7 cellular contexts compared by ENCODE assay signal in the genomic region with DNA sequence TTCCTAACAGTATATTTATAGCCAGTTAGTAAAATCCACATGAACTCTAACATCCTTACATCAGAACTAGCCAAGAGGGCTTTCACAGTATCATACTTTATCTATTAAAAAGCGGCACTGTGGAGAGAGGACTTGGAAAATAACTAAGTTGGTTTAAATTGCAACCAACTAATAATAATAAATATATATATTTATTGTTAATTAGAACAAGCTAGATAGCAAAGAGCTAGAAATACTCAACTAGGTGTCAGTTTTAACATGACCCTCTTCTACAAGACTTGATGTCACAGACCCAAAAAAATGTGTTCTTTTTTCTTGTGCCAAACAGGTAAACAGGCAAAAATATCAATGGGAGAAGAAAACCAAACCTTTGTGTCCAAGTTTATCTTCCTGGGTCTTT. TPM values are rescaled to one million over a fixed set of nuclear protein-coding genes. Genes with fewer than 3 reads are reported as not detected.
"Had no signal": no experiment of that assay in that cellular context is flagged by ENCODE, and none has a peak within 500 bp of the region (broad histone marks: within the 10 kb centered on the region; RNA-seq: fewer than 3 reads in every experiment).

Gene OR2D3, plus strand, starts transcription at position 301 of the 400 bp plus-strand sequence. Its CDS starts 0 bp downstream, at position 301.

- H3K36me3 Mint-ChIP-seq: IgD-negative memory B cell had no signal

- H3K4me3 ChIP-seq: K562 had no signal

- DNase-seq: IMR-90 had no signal

- ATAC-seq: HepG2, K562 had no signal

- H3K27ac Mint-ChIP-seq: IgD-negative memory B cell had no signal

- H3K27ac ChIP-seq: HL-60 had no signal

RNA-seq across cellular contexts. Expression of gene OR2D3, which starts in this region (rescaled TPM):
- total RNA-seq: HepG2, HT-29, HT1080, IMR-90, K562 had no signal
- polyA plus RNA-seq: HepG2, IgD-negative memory B cell, IMR-90 had no signal
